21 cellular contexts compared by ENCODE assay signal in genomic region chrX:11478971-11479370, GRCh38.
A peak's percentile ranks its signal among the peaks of the same experiment; 100 is the strongest.
DNase-seq lines count a peak whose midpoint lies in the region; ATAC-seq and TF ChIP-seq lines count a peak whose summit lies in the region.
"Had no signal": no experiment of that assay in that cellular context is flagged by ENCODE, and none has a peak within 500 bp of the region (broad histone marks: within the 10 kb centered on the region; RNA-seq: fewer than 3 reads in every experiment).

No MANE protein-coding gene starts in this region.

- CTCF ChIA-PET in WTC11 (lab: Charles Lee) = no interaction called here

- H2BK12ac ChIP-seq in H9 (ENCODE audit: insufficient read length, low read depth, low read length) = no peak overlapping the region

- no peak overlapping the region for H3T11ph ChIP-seq in H9 (ENCODE audit: low read length)

- H3K9ac ChIP-seq in H9 (ENCODE audit: extremely low read depth, insufficient read length, low read length) = no peak overlapping the region
- H3K9ac ChIP-seq: SK-N-SH had no signal

- POLR2A ChIA-PET in WTC11 (lab: Charles Lee) = no interaction called here

- H3K9me3 Mint-ChIP-seq in H9 (peaks cover 68 to 75% of the 10 kb centered on the region in 2 experiments), WTC11 (no peaks in the 10 kb centered on the region)
- H3K9me3 Mint-ChIP-seq: IgD-negative memory B cell had no signal

- WGBS in H9 (ENCODE audit: extremely low coverage, insufficient read length, low lambda C conversion rate) = no CpG with 5 or more reads among the region's 4 CpGs

- no peak overlapping the region for H4K91ac ChIP-seq in H9 (ENCODE audit: insufficient read length, low read depth, low read length)

- ATAC-seq in WTC11 = no peak

- H2BK120ac ChIP-seq in H9 (ENCODE audit: low read depth, low read length, poor library complexity, severe bottlenecking) = no peak overlapping the region

- H3K4me2 ChIP-seq in H9 (ENCODE audit: insufficient read depth, insufficient read length, low read length) = peak overlapping the region; percentile 25
- H3K4me2 ChIP-seq: SK-N-SH had no signal

- H3K14ac ChIP-seq in H9 (ENCODE audit: insufficient read depth, low read length) = no peak overlapping the region

- no peak for TF ChIP-seq CTCF in 22Rv1 (IDR thresholded peaks at IDR 0.05)
- no peak for TF ChIP-seq CTCF in H9 (conservative IDR thresholded peaks at IDR 0.05)
- no peak for TF ChIP-seq CTCF in right atrium auricular region (IDR thresholded peaks at IDR 0.05)
- no peak for TF ChIP-seq CTCF in WTC11 (IDR thresholded peaks at IDR 0.05)

- H3K79me1 ChIP-seq in H9 (ENCODE audit: insufficient read depth, low read depth, low read length, poor library complexity, severe bottlenecking) = no peaks in the 10 kb centered on the region

- H3K27ac Mint-ChIP-seq in H9 (no peak overlapping the region), WTC11 (no peak overlapping the region)
- H3K27ac Mint-ChIP-seq: CD4-positive, alpha-beta memory T cell; IgD-negative memory B cell had no signal

- peaks cover 12 to 21% of the 10 kb centered on the region in 2 experiments; a peak in 3 of 4 replicates for H3K4me1 Mint-ChIP-seq in H9
- peaks cover 28% of the 10 kb centered on the region for H3K4me1 Mint-ChIP-seq in WTC11
- H3K4me1 Mint-ChIP-seq: CD4-positive, alpha-beta memory T cell; IgD-negative memory B cell had no signal

- H2AFZ ChIP-seq in H9 (ENCODE audit: low read length) = no peak overlapping the region

- no peak overlapping the region for H3K56ac ChIP-seq in H9 (ENCODE audit: insufficient read length, low read depth, low read length)

- H3K4ac ChIP-seq in H9 (ENCODE audit: low read depth, low read length) = no peak overlapping the region

- no peaks in the 10 kb centered on the region for H4K20me1 ChIP-seq in H9 (ENCODE audit: control insufficient read depth, insufficient read depth, insufficient read length)

- no peak overlapping the region for H3K4me3 ChIP-seq in right atrium auricular region
- H3K4me3 ChIP-seq: HAP-1, MG63 had no signal

- H3K36me3 Mint-ChIP-seq in H9 (ENCODE audit: insufficient read depth in 1 of 3, low read depth in 3 of 3) (peaks cover 0 to 4% (median 0%) of the 10 kb centered on the region in 3 experiments; a peak in 2 of 7 replicates), WTC11 (no peaks in the 10 kb centered on the region)
- H3K36me3 Mint-ChIP-seq: CD4-positive, alpha-beta memory T cell; IgD-negative memory B cell had no signal

- H2BK5ac ChIP-seq in H9 (ENCODE audit: insufficient read length, low read length) = no peak overlapping the region

- H2BK15ac ChIP-seq in H9 (ENCODE audit: low read depth, low read length) = no peak overlapping the region

- no peak for DNase-seq in H9
- DNase-seq in amniotic epithelial cell (ENCODE audit: low read depth) = peak; percentile 69
- peak; percentile 16 for DNase-seq in fibroblast of peridontal ligament (ENCODE audit: extremely low read depth)
- no peak for DNase-seq in right atrium auricular region (ENCODE audit: low spot score)
- DNase-seq in WTC11 (ENCODE audit: low spot score) = no peak
- no peak for DNase-seq in nucleus accumbens (lab: John Stamatoyannopoulos, UW)
- DNase-seq in effector CD4-positive, alpha-beta T cell = no peak
- DNase-seq: CD4-positive, alpha-beta memory T cell; Kasumi-1; MG63; NCI-H1092; NCI-H1436 treated with DMSO at 0.1 percent for 48 hours; NCI-H2227 treated with DMSO at 0.1 percent for 48 hours; NCI-H510A treated with DMSO at 0.1 percent for 48 hours; PC-3; RPMI8226; SHP77 treated with DMSO at 0.1 percent for 48 hours; SK-N-SH had no signal

- no peaks in the 10 kb centered on the region for H3K36me3 ChIP-seq in right atrium auricular region
- H3K36me3 ChIP-seq: HAP-1, MG63 had no signal

- H3K4me3 Mint-ChIP-seq in H9 = no peak overlapping the region
- no peak overlapping the region for H3K4me3 Mint-ChIP-seq in WTC11
- H3K4me3 Mint-ChIP-seq: CD4-positive, alpha-beta memory T cell; IgD-negative memory B cell had no signal

- no peaks in the 10 kb centered on the region for H3K27me3 ChIP-seq in H9 (ENCODE audit: insufficient read depth, low read length)
- no peaks in the 10 kb centered on the region for H3K27me3 ChIP-seq in right atrium auricular region
- H3K27me3 ChIP-seq: MG63 had no signal

- H3K9me3 ChIP-seq in H9 (ENCODE audit: control insufficient read depth, low read depth, low read length) (no peaks in the 10 kb centered on the region), right atrium auricular region (no peaks in the 10 kb centered on the region)
- H3K9me3 ChIP-seq: HAP-1, MG63, SK-N-SH had no signal

- no peak overlapping the region for H2BK20ac ChIP-seq in H9 (ENCODE audit: low read depth, low read length, poor library complexity, severe bottlenecking)

- H3K18ac ChIP-seq in H9 (ENCODE audit: insufficient read length, low read depth, low read length) = no peak overlapping the region

- H4K8ac ChIP-seq in H9 (replicated peaks; ENCODE audit: insufficient read length, low read depth, low read length) = no peak overlapping the region

- H3K27ac ChIP-seq in 22Rv1 (peak overlapping the region; percentile 72), H9 (ENCODE audit: insufficient read length, low read depth, low read length) (no peak overlapping the region), right atrium auricular region (no peak overlapping the region)

- H3K4me1 ChIP-seq in H9 (ENCODE audit: insufficient read depth, low read length) = peaks cover 7% of the 10 kb centered on the region; the same call in 1 of the 2 replicates
- H3K4me1 ChIP-seq in right atrium auricular region = no peaks in the 10 kb centered on the region
- H3K4me1 ChIP-seq: HAP-1 had no signal

- H2AK5ac ChIP-seq in H9 (ENCODE audit: insufficient read length, low read length) = no peak overlapping the region

- no peaks in the 10 kb centered on the region for H3K23me2 ChIP-seq in H9 (ENCODE audit: insufficient read length, low read depth, low read length, poor library complexity, severe bottlenecking)

- H3K79me2 ChIP-seq in H9 (ENCODE audit: insufficient read depth, low read length) = no peaks in the 10 kb centered on the region

- H3K27me3 Mint-ChIP-seq in H9 (ENCODE audit: low read depth) (peaks cover 5% of the 10 kb centered on the region), WTC11 (ENCODE audit: low read depth) (peaks cover 3% of the 10 kb centered on the region; the same call in 1 of the 2 replicates)
- H3K27me3 Mint-ChIP-seq: IgD-negative memory B cell had no signal

- H4K5ac ChIP-seq in H9 (ENCODE audit: insufficient read length, low read depth, low read length) = no peak overlapping the region

- H3K23ac ChIP-seq in H9 (ENCODE audit: insufficient read length, low read depth, low read length) = no peak overlapping the region

TF ChIP-seq in WTC11, 78 proteins besides CTCF, POLR2A, EP300 and RAD21 (continues in another document):
- TF ChIP-seq USF1 (CRISPR knock-in tag; IDR thresholded peaks at IDR 0.05) (no peak), MLX (CRISPR knock-in tag; IDR thresholded peaks at IDR 0.05) (no peak), ZNF138 (CRISPR knock-in tag; conservative IDR thresholded peaks at IDR 0.05) (no peak), STAT6 (CRISPR knock-in tag; conservative IDR thresholded peaks at IDR 0.05; ENCODE audit: low read depth) (no peak), ZMAT4 (CRISPR knock-in tag; IDR thresholded peaks at IDR 0.05) (no peak), ZNF423 (CRISPR knock-in tag; IDR thresholded peaks at IDR 0.05) (no peak), TP53 (CRISPR knock-in tag; IDR thresholded peaks at IDR 0.05) (no peak), SMAD4 (CRISPR knock-in tag; IDR thresholded peaks at IDR 0.05) (no peak), TCF7 (CRISPR knock-in tag; IDR thresholded peaks at IDR 0.05; ENCODE audit: low read depth) (no peak)

Comparison
In these comparisons a context has a peak if more than half of its experiments do, and no peak if none do; other contexts are left out.
1. DNase-seq: peak in amniotic epithelial cell (single experiment) and fibroblast of peridontal ligament (single experiment); none in H9 (single experiment), right atrium auricular region (single experiment), WTC11 (single experiment), nucleus accumbens (0 of 56) and effector CD4-positive, alpha-beta T cell (single experiment).